8 cellular contexts compared by ENCODE assay signal in genomic region chr16:67247698-67248400, GRCh38. TPM values are rescaled to one million over a fixed set of nuclear protein-coding genes. Genes with fewer than 3 reads are reported as not detected.
DNase-seq lines count a peak whose midpoint lies in the region; ATAC-seq and TF ChIP-seq lines count a peak whose summit lies in the region.

No MANE protein-coding gene starts in this region.

- no peak overlapping the region for H3K27ac ChIP-seq in thoracic aorta

- peaks cover 53% of the 10 kb centered on the region for H3K4me1 Mint-ChIP-seq in activated T-cell treated with anti-CD3 and anti-CD28 coated beads, Interleukin-2, amount 50 U/mL, for 24 hours (ENCODE audit: low read depth)
- H3K4me1 Mint-ChIP-seq in activated T-helper 1 cell treated with anti-CD3 and anti-CD28 coated beads, Interleukin-12 subunit alpha, Interleukin-12 subunit beta, Interleukin-2, Interleukin-4 antibody, amounts not matched to agents 30 ng/mL and 10 ng/mL and 1 ng/mL, durations not matched to agents 14 hours and 24 hours and 36 hours (ENCODE audit: low read depth): peaks cover 48% of the 10 kb centered on the region
- peaks cover 46 to 50% of the 10 kb centered on the region in 2 donors for H3K4me1 Mint-ChIP-seq in immature natural killer cell

- peaks cover 15% of the 10 kb centered on the region for H3K36me3 Mint-ChIP-seq in activated T-cell treated with anti-CD3 and anti-CD28 coated beads, Interleukin-2, amount 50 U/mL, for 24 hours (ENCODE audit: low read depth)
- no peaks in the 10 kb centered on the region for H3K36me3 Mint-ChIP-seq in activated T-helper 1 cell treated with anti-CD3 and anti-CD28 coated beads, Interleukin-12 subunit alpha, Interleukin-12 subunit beta, Interleukin-2, Interleukin-4 antibody, amounts not matched to agents 30 ng/mL and 10 ng/mL and 1 ng/mL, durations not matched to agents 14 hours and 24 hours and 36 hours (ENCODE audit: low read depth)
- no peaks in the 10 kb centered on the region for H3K36me3 Mint-ChIP-seq in immature natural killer cell

- no peak for TF ChIP-seq CTCF in thoracic aorta (IDR thresholded peaks at IDR 0.05)

- H3K27me3 ChIP-seq in thoracic aorta (replicated peaks; ENCODE audit: insufficient read depth): no peaks in the 10 kb centered on the region

- intact Hi-C loops in activated T-helper 1 cell treated with anti-CD3 and anti-CD28 coated beads, Interleukin-12 subunit alpha, Interleukin-12 subunit beta, Interleukin-2, Interleukin-4 antibody, amounts not matched to agents 30 ng/mL and 10 ng/mL and 1 ng/mL, durations not matched to agents 14 hours and 24 hours and 36 hours (cut with micrococcal nuclease): loop anchor here (1.0 to 10.0 kb wide), 10 partner anchors 31 to 1077 kb away; partner anchors contain the start of genes CBFB, CTCF, E2F4 and FBXL8

- peak; percentile 61 for DNase-seq in activated T-cell treated with anti-CD3 and anti-CD28 coated beads, Interleukin-2, amount 50 U/mL, for 24 hours
- DNase-seq in activated T-cell treated with anti-CD3 and anti-CD28 coated beads for 4 hours (no peak), immature natural killer cell (no peak), thoracic aorta (ENCODE audit: low spot score) (no peak), anterior cingulate cortex (lab: John Stamatoyannopoulos, UW) (no peak), HK-2 (ENCODE audit: unreplicated experiment) (no peak)
- DNase-seq in activated T-helper 1 cell treated with anti-CD3 and anti-CD28 coated beads, Interleukin-12 subunit alpha, Interleukin-12 subunit beta, Interleukin-2, Interleukin-4 antibody, amounts not matched to agents 30 ng/mL and 10 ng/mL and 1 ng/mL, durations not matched to agents 14 hours and 24 hours and 36 hours (ENCODE audit: low spot score): no peak

- H3K4me3 ChIP-seq in thoracic aorta: peak overlapping the region; percentile 82

- peak overlapping the region; percentile 85 for H3K27ac Mint-ChIP-seq in activated T-cell treated with anti-CD3 and anti-CD28 coated beads, Interleukin-2, amount 50 U/mL, for 24 hours
- H3K27ac Mint-ChIP-seq in activated T-helper 1 cell treated with anti-CD3 and anti-CD28 coated beads, Interleukin-12 subunit alpha, Interleukin-12 subunit beta, Interleukin-2, Interleukin-4 antibody, amounts not matched to agents 30 ng/mL and 10 ng/mL and 1 ng/mL, durations not matched to agents 14 hours and 24 hours and 36 hours: peak overlapping the region; percentile 87
- peak overlapping the region; percentile 81 to 91 (median 87) for H3K27ac Mint-ChIP-seq in immature natural killer cell

- no peaks in the 10 kb centered on the region for H3K9me3 Mint-ChIP-seq in activated T-cell treated with anti-CD3 and anti-CD28 coated beads, Interleukin-2, amount 50 U/mL, for 24 hours
- H3K9me3 Mint-ChIP-seq in activated T-helper 1 cell treated with anti-CD3 and anti-CD28 coated beads, Interleukin-12 subunit alpha, Interleukin-12 subunit beta, Interleukin-2, Interleukin-4 antibody, amounts not matched to agents 30 ng/mL and 10 ng/mL and 1 ng/mL, durations not matched to agents 14 hours and 24 hours and 36 hours: no peaks in the 10 kb centered on the region
- H3K9me3 Mint-ChIP-seq in immature natural killer cell: no peaks in the 10 kb centered on the region

- H3K9me3 ChIP-seq in thoracic aorta: no peaks in the 10 kb centered on the region

- peaks cover 33 to 44% of the 10 kb centered on the region in 2 donors for H3K4me1 ChIP-seq in thoracic aorta (ENCODE audit: control insufficient read depth in 1 of 2, low read depth in 2 of 2)

- H3K27me3 Mint-ChIP-seq in activated T-cell treated with anti-CD3 and anti-CD28 coated beads, Interleukin-2, amount 50 U/mL, for 24 hours: peaks cover 12% of the 10 kb centered on the region
- H3K27me3 Mint-ChIP-seq in activated T-helper 1 cell treated with anti-CD3 and anti-CD28 coated beads, Interleukin-12 subunit alpha, Interleukin-12 subunit beta, Interleukin-2, Interleukin-4 antibody, amounts not matched to agents 30 ng/mL and 10 ng/mL and 1 ng/mL, durations not matched to agents 14 hours and 24 hours and 36 hours (ENCODE audit: insufficient read depth): peaks cover 6% of the 10 kb centered on the region
- peaks cover 7 to 17% (median 16%) of the 10 kb centered on the region in 3 donors for H3K27me3 Mint-ChIP-seq in immature natural killer cell (ENCODE audit: low read depth in 3 of 3)

- no peaks in the 10 kb centered on the region for H3K36me3 ChIP-seq in thoracic aorta

- peak overlapping the region; percentile 93 for H3K4me3 Mint-ChIP-seq in activated T-cell treated with anti-CD3 and anti-CD28 coated beads, Interleukin-2, amount 50 U/mL, for 24 hours
- peak overlapping the region; percentile 85 for H3K4me3 Mint-ChIP-seq in activated T-helper 1 cell treated with anti-CD3 and anti-CD28 coated beads, Interleukin-12 subunit alpha, Interleukin-12 subunit beta, Interleukin-2, Interleukin-4 antibody, amounts not matched to agents 30 ng/mL and 10 ng/mL and 1 ng/mL, durations not matched to agents 14 hours and 24 hours and 36 hours
- H3K4me3 Mint-ChIP-seq in immature natural killer cell: peak overlapping the region; percentile 83 to 95 (median 95)

- no peak for ATAC-seq in thoracic aorta (ENCODE audit: insufficient number of reproducible peaks, low FRiP score, low read depth)
- ATAC-seq in HG02571 (IDR thresholded peaks at IDR 0.05; ENCODE audit: unreplicated experiment): no peak

RNA-seq across cellular contexts. Expression of gene FHOD1, which starts 0.6 kb away (rescaled TPM):
- total RNA-seq in activated T-helper 1 cell treated with anti-CD3 and anti-CD28 coated beads, Interleukin-12 subunit alpha, Interleukin-12 subunit beta, Interleukin-2, Interleukin-4 antibody, amounts not matched to agents 30 ng/mL and 10 ng/mL and 1 ng/mL, durations not matched to agents 14 hours and 24 hours and 36 hours: 116 and 119 TPM in 2 replicates
- polyA plus RNA-seq in immature natural killer cell: 1 to 10 TPM; 3.5 to 8.2 (median 4.8) TPM
- 10 to 100 TPM; 28.5 to 31.7 TPM for total RNA-seq in thoracic aorta

RNA-seq across cellular contexts. Expression of gene SLC9A5, which starts 0.9 kb away (rescaled TPM):
- total RNA-seq in activated T-helper 1 cell treated with anti-CD3 and anti-CD28 coated beads, Interleukin-12 subunit alpha, Interleukin-12 subunit beta, Interleukin-2, Interleukin-4 antibody, amounts not matched to agents 30 ng/mL and 10 ng/mL and 1 ng/mL, durations not matched to agents 14 hours and 24 hours and 36 hours: 5.1 TPM in 2 replicates
- under 1 TPM in 1 of 3 donors, not detected in 2; 0.46 TPM for polyA plus RNA-seq in immature natural killer cell
- 1 to 10 TPM; 1.4 to 1.8 TPM for total RNA-seq in thoracic aorta

RNA-seq across cellular contexts. Expression of gene TMEM208, which starts 20.9 kb away (rescaled TPM):
- 68.5 and 72.4 TPM in 2 replicates for total RNA-seq in activated T-helper 1 cell treated with anti-CD3 and anti-CD28 coated beads, Interleukin-12 subunit alpha, Interleukin-12 subunit beta, Interleukin-2, Interleukin-4 antibody, amounts not matched to agents 30 ng/mL and 10 ng/mL and 1 ng/mL, durations not matched to agents 14 hours and 24 hours and 36 hours
- polyA plus RNA-seq in immature natural killer cell: 100 to 1,000 TPM; 104 to 154 (median 107) TPM
- total RNA-seq in thoracic aorta: 10 to 100 TPM; 21.2 to 32.2 TPM

RNA-seq across cellular contexts. Expression of gene PLEKHG4, which starts 31.5 kb away (rescaled TPM):
- 39.6 and 42.3 TPM in 2 replicates for total RNA-seq in activated T-helper 1 cell treated with anti-CD3 and anti-CD28 coated beads, Interleukin-12 subunit alpha, Interleukin-12 subunit beta, Interleukin-2, Interleukin-4 antibody, amounts not matched to agents 30 ng/mL and 10 ng/mL and 1 ng/mL, durations not matched to agents 14 hours and 24 hours and 36 hours
- 1 to 10 TPM; 3.7 to 8.1 (median 5.3) TPM for polyA plus RNA-seq in immature natural killer cell
- 10 to 100 TPM in 1 of 2 donors, 1 to 10 TPM in 1; 3.1 to 15.6 TPM for total RNA-seq in thoracic aorta

RNA-seq across cellular contexts. Expression of gene ELMO3, which starts 48.9 kb away (rescaled TPM):
- 8.5 and 9.0 TPM in 2 replicates for total RNA-seq in activated T-helper 1 cell treated with anti-CD3 and anti-CD28 coated beads, Interleukin-12 subunit alpha, Interleukin-12 subunit beta, Interleukin-2, Interleukin-4 antibody, amounts not matched to agents 30 ng/mL and 10 ng/mL and 1 ng/mL, durations not matched to agents 14 hours and 24 hours and 36 hours
- not detected for polyA plus RNA-seq in immature natural killer cell
- total RNA-seq in thoracic aorta: 1 to 10 TPM; 1.4 TPM
